ENCODE assay signal across 2 cellular contexts in the genomic region with DNA sequence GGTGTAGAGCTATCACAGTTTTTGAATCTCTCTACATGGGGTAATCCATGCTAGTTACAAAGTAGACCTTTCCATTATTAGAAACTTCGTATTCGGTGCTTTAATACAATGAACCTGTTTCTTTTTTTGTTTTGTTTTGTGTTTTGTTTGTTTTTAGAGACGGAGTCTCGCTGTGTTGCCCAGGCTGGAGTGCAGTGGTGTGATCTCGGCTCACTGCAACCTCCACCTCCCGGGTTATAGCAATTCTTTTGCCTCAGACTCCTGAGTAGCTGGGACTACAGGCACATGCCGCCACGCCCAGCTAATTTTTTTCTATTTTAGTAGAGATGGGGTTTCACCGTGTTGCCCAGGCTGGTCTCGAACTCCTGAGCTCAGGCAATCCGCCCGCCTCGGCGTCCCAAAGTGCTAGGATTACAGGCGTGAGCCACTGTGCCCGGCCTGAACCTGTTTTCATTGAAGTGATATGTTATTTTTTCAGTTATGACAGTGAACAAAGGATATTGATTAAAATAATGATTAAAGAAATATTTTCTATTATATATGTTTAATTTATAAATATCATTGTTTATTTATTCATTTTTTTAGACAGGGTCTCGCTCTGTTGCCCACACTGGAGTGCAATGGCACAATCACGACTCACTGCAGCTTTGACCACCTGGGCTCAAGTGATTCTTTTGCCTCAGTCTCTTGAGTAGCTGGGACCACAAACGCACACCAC. TPM values are rescaled to one million over a fixed set of nuclear protein-coding genes. Genes with fewer than 3 reads are reported as not detected.
"Had no signal": no experiment of that assay in that cellular context is flagged by ENCODE, and none has a peak within 500 bp of the region (broad histone marks: within the 10 kb centered on the region; RNA-seq: fewer than 3 reads in every experiment).

No MANE protein-coding gene starts in this region.

RNA-seq across cellular contexts. Expression of gene MANSC1, which starts 1.6 kb away (rescaled TPM):
- total RNA-seq: OCI-LY7, SJCRH30 had no signal
